Comparison of ENCODE assay signal across 1 cellular context in the genomic region with DNA sequence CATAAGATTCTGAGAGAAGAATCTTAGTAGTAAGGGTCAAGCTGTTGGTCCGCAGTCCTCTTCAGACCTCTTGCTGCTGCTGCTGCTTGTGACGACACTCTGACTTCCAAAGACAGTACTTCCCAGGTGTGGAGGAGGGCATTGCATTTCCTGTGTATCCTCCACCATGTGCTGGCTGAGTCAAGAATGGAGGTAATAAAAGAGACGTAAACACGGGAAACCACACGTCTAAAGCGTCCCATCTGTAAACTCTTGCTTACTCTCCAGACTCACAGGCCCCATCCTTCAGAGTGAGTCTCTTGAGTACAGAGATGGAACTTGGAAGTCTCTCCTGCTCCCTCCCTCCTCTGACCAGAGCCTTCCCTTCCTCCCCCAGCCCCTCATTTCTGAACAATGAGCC.
TF ChIP-seq lines count a peak whose summit lies in the region.

No MANE protein-coding gene starts in this region.

TF ChIP-seq in HepG2, 621 proteins besides CTCF, POLR2A, EP300 and RAD21 (continued from another document):
- TF ChIP-seq, protein P1, sequence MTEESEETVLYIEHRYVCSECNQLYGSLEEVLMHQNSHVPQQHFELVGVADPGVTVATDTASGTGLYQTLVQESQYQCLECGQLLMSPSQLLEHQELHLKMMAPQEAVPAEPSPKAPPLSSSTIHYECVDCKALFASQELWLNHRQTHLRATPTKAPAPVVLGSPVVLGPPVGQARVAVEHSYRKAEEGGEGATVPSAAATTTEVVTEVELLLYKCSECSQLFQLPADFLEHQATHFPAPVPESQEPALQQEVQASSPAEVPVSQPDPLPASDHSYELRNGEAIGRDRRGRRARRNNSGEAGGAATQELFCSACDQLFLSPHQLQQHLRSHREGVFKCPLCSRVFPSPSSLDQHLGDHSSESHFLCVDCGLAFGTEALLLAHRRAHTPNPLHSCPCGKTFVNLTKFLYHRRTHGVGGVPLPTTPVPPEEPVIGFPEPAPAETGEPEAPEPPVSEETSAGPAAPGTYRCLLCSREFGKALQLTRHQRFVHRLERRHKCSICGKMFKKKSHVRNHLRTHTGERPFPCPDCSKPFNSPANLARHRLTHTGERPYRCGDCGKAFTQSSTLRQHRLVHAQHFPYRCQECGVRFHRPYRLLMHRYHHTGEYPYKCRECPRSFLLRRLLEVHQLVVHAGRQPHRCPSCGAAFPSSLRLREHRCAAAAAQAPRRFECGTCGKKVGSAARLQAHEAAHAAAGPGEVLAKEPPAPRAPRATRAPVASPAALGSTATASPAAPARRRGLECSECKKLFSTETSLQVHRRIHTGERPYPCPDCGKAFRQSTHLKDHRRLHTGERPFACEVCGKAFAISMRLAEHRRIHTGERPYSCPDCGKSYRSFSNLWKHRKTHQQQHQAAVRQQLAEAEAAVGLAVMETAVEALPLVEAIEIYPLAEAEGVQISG (CRISPR knock-in tag; IDR thresholded peaks at IDR 0.05), result no peak
- no peak for TF ChIP-seq NFE2L2 (IDR thresholded peaks at IDR 0.05; ENCODE audit: low read length)
- TF ChIP-seq TOE1 (CRISPR knock-in tag; IDR thresholded peaks at IDR 0.05), result no peak
- no peak for TF ChIP-seq HMG20B (CRISPR knock-in tag; conservative IDR thresholded peaks at IDR 0.05)
- TF ChIP-seq ZNF205 (CRISPR knock-in tag; IDR thresholded peaks at IDR 0.05), result no peak
- TF ChIP-seq NPAS2 (CRISPR knock-in tag; IDR thresholded peaks at IDR 0.05; ENCODE audit: borderline replicate concordance), result no peak
- no peak for TF ChIP-seq ZNF274 (CRISPR knock-in tag; IDR thresholded peaks at IDR 0.05)
- TF ChIP-seq HMG20A (CRISPR knock-in tag; IDR thresholded peaks at IDR 0.05; ENCODE audit: borderline replicate concordance), result no peak
- TF ChIP-seq BRCA1 (CRISPR knock-in tag; IDR thresholded peaks at IDR 0.05), result no peak
- TF ChIP-seq ZNF251 (CRISPR knock-in tag; IDR thresholded peaks at IDR 0.05), result no peak
